ENCODE assay signal across 26 cellular contexts in genomic region chr12:25972783-25973182, GRCh38. TPM values are rescaled to one million over a fixed set of nuclear protein-coding genes. Genes with fewer than 3 reads are reported as not detected.
A peak's percentile ranks its signal among the peaks of the same experiment; 100 is the strongest.
DNase-seq lines count a peak whose midpoint lies in the region; TF ChIP-seq lines count a peak whose summit lies in the region.
"Had no signal": no experiment of that assay in that cellular context is flagged by ENCODE, and none has a peak within 500 bp of the region (broad histone marks: within the 10 kb centered on the region; RNA-seq: fewer than 3 reads in every experiment).

No MANE protein-coding gene starts in this region.

- peaks cover 7% of the 10 kb centered on the region; the same call in 1 of the 2 replicates for H4K20me1 ChIP-seq in GM23248 (ENCODE audit: insufficient read depth)
- H4K20me1 ChIP-seq in osteoblast (ENCODE audit: insufficient read depth, low read length), result peaks cover 54% of the 10 kb centered on the region
- H4K20me1 ChIP-seq: BLaER1 treated with 17β-estradiol and CSF1 and Interleukin-3, amounts not matched to agents 10 nM and 100 nM had no signal

- peaks cover 100% of the 10 kb centered on the region for H3K79me2 ChIP-seq in GM23248 (ENCODE audit: insufficient read depth)
- H3K79me2 ChIP-seq in osteoblast (ENCODE audit: insufficient read depth, low read length), result peaks cover 97% of the 10 kb centered on the region

- TF ChIP-seq POLR2A in ovary (IDR thresholded peaks at IDR 0.05), result no peak

- H2AFZ ChIP-seq in GM23248 (no peak overlapping the region), osteoblast (ENCODE audit: low read length) (no peak overlapping the region)

- H3K27ac ChIP-seq in GM23248 (peak overlapping the region; percentile 91), osteoblast (ENCODE audit: low read depth, low read length) (peak overlapping the region; percentile 48), ovary (no peak overlapping the region)
- H3K27ac ChIP-seq: BLaER1 treated with 17β-estradiol and CSF1 and Interleukin-3, amounts not matched to agents 10 nM and 100 nM; spleen had no signal

- H3K9me2 ChIP-seq in GM23248 (ENCODE audit: insufficient read depth), result no peaks in the 10 kb centered on the region

- WGBS in GM23248 (ENCODE audit: low coverage in 1 of 2, low lambda C conversion rate in 2 of 2, missing lambda C conversion rate in 2 of 2), 2 experiments, result 33 to 41% methylated on average over 2 of the region's 2 CpGs
- WGBS in ovary, 3 donors, result 79 to 91% (median 86%) methylated on average over 2 of the region's 2 CpGs

- H3K36me3 ChIP-seq in GM23248 (ENCODE audit: low read depth), result no peaks in the 10 kb centered on the region
- no peaks in the 10 kb centered on the region for H3K36me3 ChIP-seq in adipocyte (ENCODE audit: control insufficient read depth, insufficient read depth, low read length, severe bottlenecking)
- H3K36me3 ChIP-seq in osteoblast (ENCODE audit: insufficient read depth, low read length), result no peaks in the 10 kb centered on the region
- H3K36me3 ChIP-seq in ovary, result no peaks in the 10 kb centered on the region
- H3K36me3 ChIP-seq: BLaER1 treated with 17β-estradiol and CSF1 and Interleukin-3, amounts not matched to agents 10 nM and 100 nM; esophagus squamous epithelium; spleen had no signal

- H3K27me3 ChIP-seq in GM23248 (replicated peaks; ENCODE audit: insufficient read depth) (no peaks in the 10 kb centered on the region), adipocyte (replicated peaks; ENCODE audit: control insufficient read depth, insufficient read depth, low read length) (no peaks in the 10 kb centered on the region), osteoblast (ENCODE audit: insufficient read depth, low read length) (no peaks in the 10 kb centered on the region), ovary (no peaks in the 10 kb centered on the region)
- H3K27me3 ChIP-seq: BLaER1 treated with 17β-estradiol and CSF1 and Interleukin-3, amounts not matched to agents 10 nM and 100 nM; esophagus squamous epithelium; spleen had no signal

- H3K4me1 ChIP-seq in GM23248 (ENCODE audit: insufficient read depth) (peaks cover 84% of the 10 kb centered on the region), adipocyte (ENCODE audit: control insufficient read depth, insufficient read depth, low read length) (peaks cover 66% of the 10 kb centered on the region), osteoblast (ENCODE audit: insufficient read depth, low read length) (peaks cover 52% of the 10 kb centered on the region), ovary (ENCODE audit: insufficient read depth) (peaks cover 24% of the 10 kb centered on the region)
- H3K4me1 ChIP-seq: spleen had no signal

- no peaks in the 10 kb centered on the region for H3K36me3 Mint-ChIP-seq in activated T-cell treated with anti-CD3 and anti-CD28 coated beads, Interleukin-2, amount 50 U/mL, for 24 hours (ENCODE audit: low read depth)
- H3K36me3 Mint-ChIP-seq: activated naive CD8-positive, alpha-beta T cell treated with anti-CD3 and anti-CD28 coated beads for 36 hours; brain; naive B cell; stimulated activated effector memory CD8-positive, alpha-beta T cell treated with anti-CD3 and anti-CD28 coated beads, Interleukin-12 subunit alpha, Interleukin-12 subunit beta, amount 100 ng/mL, for 72 hours had no signal

- H3K4me3 ChIP-seq in GM23248, result 0 out of 2 replicates have a peak overlapping the region, but pooled peaks have one; percentile 8
- no peak overlapping the region for H3K4me3 ChIP-seq in adipocyte (ENCODE audit: low read length)
- no peak overlapping the region for H3K4me3 ChIP-seq in osteoblast (ENCODE audit: insufficient read depth, low read length)
- no peak overlapping the region for H3K4me3 ChIP-seq in ovary
- H3K4me3 ChIP-seq: BLaER1 treated with 17β-estradiol and CSF1 and Interleukin-3, amounts not matched to agents 10 nM and 100 nM; esophagus squamous epithelium; spleen had no signal

- H3K27me3 Mint-ChIP-seq in activated T-cell treated with anti-CD3 and anti-CD28 coated beads, Interleukin-2, amount 50 U/mL, for 24 hours, result peaks cover 21% of the 10 kb centered on the region

- H3K27ac Mint-ChIP-seq in activated T-cell treated with anti-CD3 and anti-CD28 coated beads, Interleukin-2, amount 50 U/mL, for 24 hours, result no peak overlapping the region
- H3K27ac Mint-ChIP-seq: activated B cell treated with CpG ODN at 0.5 μM for 24 hours; activated naive CD8-positive, alpha-beta T cell treated with anti-CD3 and anti-CD28 coated beads for 36 hours; activated T-helper 2 cell treated with anti-CD3 and anti-CD28 coated beads, Interferon-gamma antibody, Interleukin-2, Interleukin-4, amounts not matched to agents 10 μg/mL and 5 μg/mL and 100 μg/mL, durations not matched to agents 14 hours and 24 hours and 36 hours; brain; endodermal cell; IgD-negative memory B cell; naive B cell; stimulated activated effector memory CD8-positive, alpha-beta T cell treated with anti-CD3 and anti-CD28 coated beads, Interleukin-12 subunit alpha, Interleukin-12 subunit beta, amount 100 ng/mL, for 72 hours had no signal

- DNase-seq in GM23248 (peak; percentile 86), adipocyte (ENCODE audit: low read depth) (peak; percentile 51), fibroblast of gingiva (ENCODE audit: low read depth) (peak; percentile 65), osteoblast (ENCODE audit: insufficient read length, low spot score, missing footprints) (peak; percentile 84), H4 (ENCODE audit: low spot score) (no peak), ovary (no peak)
- no peak for DNase-seq in activated T-cell treated with anti-CD3 and anti-CD28 coated beads, Interleukin-2, amount 50 U/mL, for 24 hours
- DNase-seq: activated B cell treated with CpG ODN at 0.5 μM for 24 hours; activated naive CD8-positive, alpha-beta T cell treated with anti-CD3 and anti-CD28 coated beads for 36 hours; cortex of kidney; endodermal cell; esophagus squamous epithelium; MM.1S; naive B cell; NCI-H1417 treated with DMSO at 0.1 percent for 48 hours; NCI-H2081 treated with DMSO at 0.1 percent for 48 hours; NCI-H446 treated with DMSO at 0.1 percent for 48 hours; OCI-M1; Right ventricle myocardium superior; spleen; stimulated activated CD4-positive, alpha-beta T cell treated with anti-CD3 and anti-CD28 coated beads, Interleukin-2, amount 100 ng/mL, for 48 hours had no signal

- H3K9ac ChIP-seq in GM23248, result peak overlapping the region; percentile 51
- no peak overlapping the region for H3K9ac ChIP-seq in adipocyte (ENCODE audit: low read length)
- H3K9ac ChIP-seq: BLaER1 treated with 17β-estradiol and CSF1 and Interleukin-3, amounts not matched to agents 10 nM and 100 nM had no signal

- TF ChIP-seq CTCF in osteoblast (IDR thresholded peaks at IDR 0.05; ENCODE audit: extremely low read depth, low read depth, low read length) (no peak), ovary (IDR thresholded peaks at IDR 0.05) (no peak)

- H3F3A ChIP-seq in GM23248 (ENCODE audit: insufficient read depth), result peaks cover 52% of the 10 kb centered on the region

- no peaks in the 10 kb centered on the region for H3K9me3 ChIP-seq in GM23248 (ENCODE audit: low read depth)
- no peaks in the 10 kb centered on the region for H3K9me3 ChIP-seq in adipocyte (ENCODE audit: control insufficient read depth, low read length)
- no peaks in the 10 kb centered on the region for H3K9me3 ChIP-seq in osteoblast (ENCODE audit: low read depth, low read length)
- no peaks in the 10 kb centered on the region for H3K9me3 ChIP-seq in ovary
- H3K9me3 ChIP-seq: BLaER1 treated with 17β-estradiol and CSF1 and Interleukin-3, amounts not matched to agents 10 nM and 100 nM; esophagus squamous epithelium; spleen had no signal

- peak overlapping the region; percentile 36 for H3K4me2 ChIP-seq in GM23248 (ENCODE audit: unreplicated experiment)
- no peak overlapping the region for H3K4me2 ChIP-seq in osteoblast (ENCODE audit: insufficient read depth, low read length)
- H3K4me2 ChIP-seq: BLaER1 treated with 17β-estradiol and CSF1 and Interleukin-3, amounts not matched to agents 10 nM and 100 nM had no signal

- H3K9me3 Mint-ChIP-seq in activated T-cell treated with anti-CD3 and anti-CD28 coated beads, Interleukin-2, amount 50 U/mL, for 24 hours, result no peaks in the 10 kb centered on the region
- H3K9me3 Mint-ChIP-seq: activated B cell treated with CpG ODN at 0.5 μM for 24 hours; activated naive CD8-positive, alpha-beta T cell treated with anti-CD3 and anti-CD28 coated beads for 36 hours; activated T-helper 2 cell treated with anti-CD3 and anti-CD28 coated beads, Interferon-gamma antibody, Interleukin-2, Interleukin-4, amounts not matched to agents 10 μg/mL and 5 μg/mL and 100 μg/mL, durations not matched to agents 14 hours and 24 hours and 36 hours; endodermal cell; naive B cell; stimulated activated effector memory CD8-positive, alpha-beta T cell treated with anti-CD3 and anti-CD28 coated beads, Interleukin-12 subunit alpha, Interleukin-12 subunit beta, amount 100 ng/mL, for 72 hours had no signal

- intact Hi-C loops in ovary (cut with DNase I), result no loop called here

- TF ChIP-seq EP300 in ovary (IDR thresholded peaks at IDR 0.05), result no peak

- no peak overlapping the region for H3K4me3 Mint-ChIP-seq in activated T-cell treated with anti-CD3 and anti-CD28 coated beads, Interleukin-2, amount 50 U/mL, for 24 hours
- H3K4me3 Mint-ChIP-seq: activated B cell treated with CpG ODN at 0.5 μM for 24 hours; activated naive CD8-positive, alpha-beta T cell treated with anti-CD3 and anti-CD28 coated beads for 36 hours; brain; endodermal cell; IgD-negative memory B cell; naive B cell; stimulated activated effector memory CD8-positive, alpha-beta T cell treated with anti-CD3 and anti-CD28 coated beads, Interleukin-12 subunit alpha, Interleukin-12 subunit beta, amount 100 ng/mL, for 72 hours had no signal

- H3K4me1 Mint-ChIP-seq in activated T-cell treated with anti-CD3 and anti-CD28 coated beads, Interleukin-2, amount 50 U/mL, for 24 hours (ENCODE audit: low read depth), result no peaks in the 10 kb centered on the region
- H3K4me1 Mint-ChIP-seq: activated B cell treated with CpG ODN at 0.5 μM for 24 hours; activated naive CD8-positive, alpha-beta T cell treated with anti-CD3 and anti-CD28 coated beads for 36 hours; stimulated activated effector memory CD8-positive, alpha-beta T cell treated with anti-CD3 and anti-CD28 coated beads, Interleukin-12 subunit alpha, Interleukin-12 subunit beta, amount 100 ng/mL, for 72 hours had no signal

- in situ Hi-C loops in GM23248 (cut with MboI), result no loop called here

RNA-seq across cellular contexts. Expression of gene RASSF8, which starts 14.3 kb away (rescaled TPM):
- 80.1 and 108 TPM in 2 replicates for total RNA-seq in GM23248 (2014; rRNA removed; shearing (Covaris generic))
- polyA plus RNA-seq in GM23248 (2016; fragmentation: Nextera tagmentation; extraction: Ambion mirVana) (11.2 and 13.6 TPM in 2 replicates), ovary (10 to 100 TPM; 16.5 to 28.2 TPM)
- total RNA-seq in osteoblast (84.3 and 97.4 TPM in 2 replicates), ovary (100 to 1,000 TPM in 3 of 7 donors, 10 to 100 TPM in 4; 60.3 to 134 (median 99.5) TPM)
- 18.8 and 19.8 TPM in 2 replicates for total RNA-seq in H4 (2014; rRNA removed; shearing (Covaris generic))
- polyA plus RNA-seq: IgD-negative memory B cell had no signal

Comparison
In these comparisons a context has a peak if more than half of its experiments do, and no peak if none do; other contexts are left out.
1. DNase-seq: peak in GM23248 (single experiment), adipocyte (single experiment), fibroblast of gingiva (single experiment) and osteoblast (single experiment); none in H4 (single experiment), activated T-cell treated with anti-CD3 and anti-CD28 coated beads, Interleukin-2, amount 50 U/mL, for 24 hours (single experiment) and ovary (0 of 5).
2. H3K27ac ChIP-seq: peak in GM23248 (single experiment) and osteoblast (single experiment); none in ovary (0 of 2).